ENCODE assay signal across 10 cellular contexts in the genomic region with DNA sequence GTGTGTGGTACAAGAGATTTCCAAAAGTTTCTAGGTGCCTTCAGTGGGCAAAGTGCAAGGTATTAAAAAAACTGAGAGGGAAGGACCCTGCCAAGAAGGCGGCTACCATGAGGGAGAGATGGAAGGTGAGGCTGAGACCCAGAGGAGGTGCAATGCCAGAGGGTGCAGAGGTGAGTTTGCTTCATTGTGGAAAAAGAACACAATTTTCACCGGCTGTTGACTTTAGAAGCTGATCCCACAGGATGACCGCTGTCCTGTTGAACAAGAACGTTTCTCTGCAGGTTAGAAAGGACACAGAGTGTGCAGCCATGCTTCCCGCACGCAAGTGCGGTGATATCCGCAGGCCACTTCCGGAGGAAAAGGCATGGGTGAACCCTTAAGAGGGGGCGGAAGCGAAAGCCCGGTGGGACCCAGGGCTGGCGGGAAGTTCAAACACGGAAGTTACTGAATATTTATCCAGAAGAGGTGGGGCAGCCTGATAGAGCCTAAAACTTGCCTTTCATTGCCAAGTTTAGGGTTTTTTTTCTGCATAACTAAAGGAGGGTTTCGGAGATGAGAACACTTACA. TPM values are rescaled to one million over a fixed set of nuclear protein-coding genes. Genes with fewer than 3 reads are reported as not detected.
DNase-seq lines count a peak whose midpoint lies in the region; ATAC-seq and TF ChIP-seq lines count a peak whose summit lies in the region.
"Had no signal": no experiment of that assay in that cellular context is flagged by ENCODE, and none has a peak within 500 bp of the region (broad histone marks: within the 10 kb centered on the region; RNA-seq: fewer than 3 reads in every experiment).

No MANE protein-coding gene starts in this region.

- H3K27me3 ChIP-seq in Karpas-422 (ENCODE audit: low read length), result no peaks in the 10 kb centered on the region
- no peaks in the 10 kb centered on the region for H3K27me3 ChIP-seq in neuronal stem cell (ENCODE audit: control insufficient read depth in 3 of 3, insufficient read depth in 3 of 3, low read depth in 1 of 3, low read length in 3 of 3)
- H3K27me3 ChIP-seq in suprapubic skin, result no peaks in the 10 kb centered on the region
- H3K27me3 ChIP-seq: gastrocnemius medialis had no signal

- H3K4me1 ChIP-seq in Karpas-422 (ENCODE audit: low read length) (peaks cover 57% of the 10 kb centered on the region), neuronal stem cell (ENCODE audit: control insufficient read depth in 2 of 2, insufficient read depth in 1 of 2, low read depth in 1 of 2, low read length in 2 of 2) (no peaks in the 10 kb centered on the region), suprapubic skin (no peaks in the 10 kb centered on the region)
- H3K4me1 ChIP-seq: gastrocnemius medialis had no signal

- no peaks in the 10 kb centered on the region for H4K20me1 ChIP-seq in Karpas-422 (ENCODE audit: insufficient read depth, low read depth, low read length)

- H2AFZ ChIP-seq in Karpas-422 (ENCODE audit: low read length), result peak overlapping the region; percentile 2; the same call in 1 of the 2 replicates
- no peak overlapping the region for H2AFZ ChIP-seq in neuronal stem cell (ENCODE audit: low read length)
- H2AFZ ChIP-seq: GM23338 had no signal

- H3K9me3 Mint-ChIP-seq in activated T-cell treated with anti-CD3 and anti-CD28 coated beads, Interleukin-2, amount 50 U/mL, for 4 hours, result no peaks in the 10 kb centered on the region

- H3K27ac ChIP-seq in Karpas-422 (ENCODE audit: low read length), result peak overlapping the region; percentile 90
- no peak overlapping the region for H3K27ac ChIP-seq in neuronal stem cell (replicated peaks; ENCODE audit: low read length)
- no peak overlapping the region for H3K27ac ChIP-seq in suprapubic skin
- H3K27ac ChIP-seq: gastrocnemius medialis had no signal

- H4K8ac ChIP-seq in neuronal stem cell (ENCODE audit: low read depth, low read length), result no peak overlapping the region

- no peak overlapping the region for H3K14ac ChIP-seq in neuronal stem cell (ENCODE audit: low read length)

- no peak overlapping the region for H4K91ac ChIP-seq in neuronal stem cell (ENCODE audit: low read depth, low read length, poor library complexity)

- no peaks in the 10 kb centered on the region for H3K9me2 ChIP-seq in Karpas-422 (replicated peaks; ENCODE audit: insufficient read depth, low read length)

- no peak for TF ChIP-seq CTCF in suprapubic skin (IDR thresholded peaks at IDR 0.05)

- no peak for ATAC-seq in activated T-cell treated with anti-CD3 and anti-CD28 coated beads, Interleukin-2, amount 50 U/mL, for 4 hours
- ATAC-seq in GM21723 (IDR thresholded peaks at IDR 0.05; ENCODE audit: unreplicated experiment) (peak; percentile 54), GM19324 (IDR thresholded peaks at IDR 0.05; ENCODE audit: low FRiP score, unreplicated experiment) (no peak)
- ATAC-seq: gastrocnemius medialis, GM23338 had no signal

- no peak overlapping the region for H2BK120ac ChIP-seq in neuronal stem cell (ENCODE audit: low read depth, low read length)

- H3K23ac ChIP-seq in neuronal stem cell (ENCODE audit: low read depth, low read length, poor library complexity), result no peak overlapping the region

- no peak for TF ChIP-seq EP300 in suprapubic skin (IDR thresholded peaks at IDR 0.05)

- H3K36me3 ChIP-seq in Karpas-422 (ENCODE audit: insufficient read depth, low read length) (peaks cover 56% of the 10 kb centered on the region), neuronal stem cell (replicated peaks in 1 of 2; ENCODE audit: control insufficient read depth in 2 of 2, insufficient read depth in 2 of 2, low read length in 2 of 2) (no peaks in the 10 kb centered on the region), suprapubic skin (peaks cover 96% of the 10 kb centered on the region)

- H3K27me3 Mint-ChIP-seq in activated T-cell treated with anti-CD3 and anti-CD28 coated beads, Interleukin-2, amount 50 U/mL, for 4 hours (ENCODE audit: low read depth), result no peaks in the 10 kb centered on the region

- H2BK5ac ChIP-seq in neuronal stem cell (ENCODE audit: low read length), result no peak overlapping the region

- H3K4me3 ChIP-seq in Karpas-422 (ENCODE audit: low read length), result peak overlapping the region; percentile 61
- H3K4me3 ChIP-seq in neuronal stem cell (ENCODE audit: low read length in 2 of 2), result no peak overlapping the region
- H3K4me3 ChIP-seq in suprapubic skin, result no peak overlapping the region
- H3K4me3 ChIP-seq: gastrocnemius medialis, GM23338 had no signal

- no peak for DNase-seq in activated T-cell treated with anti-CD3 and anti-CD28 coated beads, Interleukin-2, amount 50 U/mL, for 4 hours
- DNase-seq in activated T-cell treated with anti-CD3 and anti-CD28 coated beads, Interleukin-2, amount 50 U/mL, for 1 hour, result no peak
- DNase-seq in Karpas-422 (peak; percentile 94), neuronal stem cell (ENCODE audit: low spot score) (no peak), HuH-7 (ENCODE audit: low spot score) (no peak), suprapubic skin (ENCODE audit: low spot score in 2 of 2) (no peak)
- DNase-seq: gastrocnemius medialis had no signal

- H3K36me3 Mint-ChIP-seq in activated T-cell treated with anti-CD3 and anti-CD28 coated beads, Interleukin-2, amount 50 U/mL, for 4 hours (ENCODE audit: insufficient read depth), result peaks cover 62% of the 10 kb centered on the region

- no peaks in the 10 kb centered on the region for H3K79me1 ChIP-seq in neuronal stem cell (ENCODE audit: low read depth, low read length)

- H3K79me2 ChIP-seq in Karpas-422 (ENCODE audit: low read length), result peaks cover 7% of the 10 kb centered on the region

- H3K4me1 Mint-ChIP-seq in activated T-cell treated with anti-CD3 and anti-CD28 coated beads, Interleukin-2, amount 50 U/mL, for 4 hours (ENCODE audit: low read depth), result peaks cover 30% of the 10 kb centered on the region
- H3K4me1 Mint-ChIP-seq: GM23338 had no signal

- H3K4me2 ChIP-seq in Karpas-422 (ENCODE audit: low read depth, low read length, poor library complexity, severe bottlenecking) (peak overlapping the region; percentile 71), neuronal stem cell (ENCODE audit: insufficient read depth, low read length, poor library complexity, severe bottlenecking) (no peak overlapping the region)
- H3K4me2 ChIP-seq: GM23338 had no signal

- TF ChIP-seq POLR2A in suprapubic skin (IDR thresholded peaks at IDR 0.05), result no peak

- no peak overlapping the region for H2BK12ac ChIP-seq in neuronal stem cell (ENCODE audit: low read length)

- H2BK15ac ChIP-seq in neuronal stem cell (ENCODE audit: low read length), result no peak overlapping the region

- no peak overlapping the region for H3K18ac ChIP-seq in neuronal stem cell (ENCODE audit: low read length)

- H3K9ac ChIP-seq in Karpas-422 (ENCODE audit: low read length), result peak overlapping the region; percentile 55
- H3K9ac ChIP-seq in neuronal stem cell (ENCODE audit: low read depth, low read length, poor library complexity), result no peak overlapping the region

- peak overlapping the region; percentile 7 for H3K4me3 Mint-ChIP-seq in activated T-cell treated with anti-CD3 and anti-CD28 coated beads, Interleukin-2, amount 50 U/mL, for 4 hours
- H3K4me3 Mint-ChIP-seq: GM23338 had no signal

- no CpG with 5 or more reads among the region's 15 CpGs for WGBS in neuronal stem cell (ENCODE audit: extremely low coverage in 2 of 2, insufficient read length in 2 of 2, insufficient replicate concordance in 1 of 2), 2 donors
- WGBS in suprapubic skin, result 95% methylated on average over 15 of the region's 15 CpGs

- H2AK5ac ChIP-seq in neuronal stem cell (ENCODE audit: low read depth, low read length), result peak overlapping the region; percentile 23

- H3K9me3 ChIP-seq in Karpas-422 (ENCODE audit: low read length), result no peaks in the 10 kb centered on the region
- peaks cover 0 to 3% of the 10 kb centered on the region in 2 donors for H3K9me3 ChIP-seq in neuronal stem cell (replicated peaks in 1 of 2; ENCODE audit: control insufficient read depth in 2 of 2, insufficient read depth in 1 of 2, low read depth in 1 of 2, low read length in 2 of 2)
- H3K9me3 ChIP-seq in suprapubic skin, result no peaks in the 10 kb centered on the region
- H3K9me3 ChIP-seq: gastrocnemius medialis had no signal

- H3K4ac ChIP-seq in neuronal stem cell (ENCODE audit: low read length), result no peak overlapping the region

RNA-seq across cellular contexts. Expression of a gene that starts 16.6 kb away (rescaled TPM):
- 10 to 100 TPM; 47.9 to 55.0 (median 49.1) TPM for total RNA-seq in activated T-cell treated with anti-CD3 and anti-CD28 coated beads, Interleukin-2, amount 50 U/mL, for 4 hours
- 30.8 and 60.6 TPM in 2 replicates for total RNA-seq in Karpas-422 (2014; rRNA removed; shearing (Covaris generic); ENCODE audit: low replicate concordance)
- polyA plus RNA-seq in neuronal stem cell (2013, experiment 1 of 2), result 1.7 TPM
- polyA plus RNA-seq in neuronal stem cell (2013, experiment 2 of 2), result 1.5 TPM
- 10 to 100 TPM; 11.8 to 32.7 (median 21.2) TPM for total RNA-seq in suprapubic skin

RNA-seq across cellular contexts. Expression of a gene that starts 22.3 kb away (rescaled TPM):
- total RNA-seq in activated T-cell treated with anti-CD3 and anti-CD28 coated beads, Interleukin-2, amount 50 U/mL, for 4 hours, result 10 to 100 TPM; 38.4 to 50.6 (median 43.9) TPM
- 24.2 and 25.8 TPM in 2 replicates for total RNA-seq in Karpas-422 (2014; rRNA removed; shearing (Covaris generic); ENCODE audit: low replicate concordance)
- 0.06 TPM for polyA plus RNA-seq in neuronal stem cell (2013, experiment 1 of 2)
- polyA plus RNA-seq in neuronal stem cell (2013, experiment 2 of 2), result 0.04 TPM
- total RNA-seq in suprapubic skin, result 1 to 10 TPM in 2 of 4 donors, under 1 TPM in 2; 0.47 to 2.7 (median 1.8) TPM
